14 cellular contexts compared by ENCODE assay signal in the genomic region with DNA sequence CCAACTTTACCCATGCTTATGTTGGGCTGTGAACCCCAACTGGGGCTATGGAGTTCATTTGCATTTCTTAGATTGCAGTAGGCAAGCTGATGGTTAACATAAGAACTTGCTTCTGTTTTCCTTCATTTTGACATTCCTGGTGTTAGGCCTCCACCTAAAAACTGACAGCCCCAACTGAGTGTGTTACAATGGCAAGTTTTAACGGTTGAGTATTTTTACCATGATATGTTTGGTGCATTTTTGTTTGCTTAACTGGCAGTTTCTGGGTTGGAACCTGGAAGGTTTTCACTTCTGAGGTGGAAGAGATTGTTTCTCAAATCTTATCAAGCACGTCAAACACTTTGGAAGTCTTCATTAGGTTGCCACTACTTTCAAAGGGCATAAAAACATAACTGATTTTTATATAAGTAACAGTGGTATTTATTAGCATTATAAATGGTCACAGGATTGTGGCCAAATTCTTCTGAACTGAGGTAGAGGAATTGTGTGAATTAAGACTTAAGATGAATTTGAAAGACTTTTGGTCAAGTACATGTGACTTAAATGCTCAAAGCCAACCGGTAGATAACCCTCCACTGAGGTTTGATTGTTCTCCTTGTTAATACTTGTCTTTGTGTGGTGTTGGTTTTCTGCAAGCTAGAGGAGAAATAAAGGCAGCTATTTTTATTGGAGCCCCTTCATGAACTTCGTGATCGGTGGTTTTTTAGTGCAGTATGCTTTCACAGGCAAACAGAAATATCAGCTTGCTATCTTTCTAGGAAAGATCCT. TPM values are rescaled to one million over a fixed set of nuclear protein-coding genes. Genes with fewer than 3 reads are reported as not detected.
DNase-seq lines count a peak whose midpoint lies in the region; ATAC-seq and TF ChIP-seq lines count a peak whose summit lies in the region.
"Had no signal": no experiment of that assay in that cellular context is flagged by ENCODE, and none has a peak within 500 bp of the region (broad histone marks: within the 10 kb centered on the region; RNA-seq: fewer than 3 reads in every experiment).

No MANE protein-coding gene starts in this region.

- no peak for ATAC-seq in stimulated activated naive CD8-positive, alpha-beta T cell treated with anti-CD3 and anti-CD28 coated beads, Interleukin-15, amount 100 ng/mL, for 72 hours
- ATAC-seq in left lobe of liver = no peak
- ATAC-seq: lower lobe of right lung, pancreas had no signal

- no peak for DNase-seq in activated T-cell treated with anti-CD3 and anti-CD28 coated beads, Interleukin-2, amount 50 U/mL, for 24 hours
- DNase-seq in activated T-cell treated with anti-CD3 and anti-CD28 coated beads for 4 hours (no peak), RKO (ENCODE audit: low spot score) (peak; percentile 37), left lobe of liver (ENCODE audit: low spot score) (no peak), MCF 10A (ENCODE audit: unreplicated experiment) (no peak), SW 1271 (lab: John Stamatoyannopoulos, UW) (no peak)
- DNase-seq in stimulated activated naive CD8-positive, alpha-beta T cell treated with anti-CD3 and anti-CD28 coated beads, Interleukin-15, amount 100 ng/mL, for 72 hours = no peak
- DNase-seq: activated CD8-positive, alpha-beta memory T cell treated with anti-CD3 and anti-CD28 coated beads for 24 hours; GF-D8; lower lobe of right lung; NCI-H526; pancreas; stimulated activated CD4-positive, alpha-beta T cell treated with anti-CD3 and anti-CD28 coated beads, Interleukin-4, amount 100 ng/mL, for 1 hour had no signal

- peak overlapping the region; percentile 93 for H3K4me3 Mint-ChIP-seq in activated T-cell treated with anti-CD3 and anti-CD28 coated beads, Interleukin-2, amount 50 U/mL, for 24 hours
- peak overlapping the region; percentile 75 to 81 for H3K4me3 Mint-ChIP-seq in stimulated activated naive CD8-positive, alpha-beta T cell treated with anti-CD3 and anti-CD28 coated beads, Interleukin-15, amount 100 ng/mL, for 72 hours
- no peak overlapping the region for H3K4me3 Mint-ChIP-seq in MCF 10A (ENCODE audit: unreplicated experiment)

- CTCF ChIA-PET in MCF 10A (lab: Yijun Ruan, JAX) = interaction anchor here (0.7 to 0.9 kb wide), 3 partner anchors 11 to 666 kb away, joined by 3 to 4 read pairs (median 3); no protein-coding TSS in a partner anchor

- H3K36me3 ChIP-seq in endocrine pancreas (ENCODE audit: control insufficient read depth, insufficient read depth, low read length) = no peaks in the 10 kb centered on the region
- H3K36me3 ChIP-seq: pancreas had no signal

- H3K9me3 ChIP-seq in endocrine pancreas (ENCODE audit: control insufficient read depth, low read length) = no peaks in the 10 kb centered on the region
- H3K9me3 ChIP-seq: lower lobe of right lung, pancreas had no signal

- H3K27me3 Mint-ChIP-seq in activated T-cell treated with anti-CD3 and anti-CD28 coated beads, Interleukin-2, amount 50 U/mL, for 24 hours = peaks cover 50% of the 10 kb centered on the region
- H3K27me3 Mint-ChIP-seq in stimulated activated naive CD8-positive, alpha-beta T cell treated with anti-CD3 and anti-CD28 coated beads, Interleukin-15, amount 100 ng/mL, for 72 hours = peaks cover 50% of the 10 kb centered on the region
- H3K27me3 Mint-ChIP-seq in MCF 10A (ENCODE audit: insufficient read depth, unreplicated experiment) = peaks cover 11% of the 10 kb centered on the region

- H3K27me3 ChIP-seq in endocrine pancreas (ENCODE audit: control insufficient read depth, insufficient read depth, low read length) = no peaks in the 10 kb centered on the region

- peaks cover 33% of the 10 kb centered on the region for H3K4me1 ChIP-seq in endocrine pancreas (ENCODE audit: control insufficient read depth, insufficient read depth, low read length)

- intact Hi-C loops in MCF 10A (cut with micrococcal nuclease) = loop anchor here (10.0 kb wide), 2 partner anchors 261 to 391 kb away; partner anchors contain the start of gene PIP4K2A

- peak overlapping the region; percentile 78 for H3K4me3 ChIP-seq in endocrine pancreas (ENCODE audit: control insufficient read depth, insufficient read depth, low read length)

- H3K4me1 Mint-ChIP-seq in activated T-cell treated with anti-CD3 and anti-CD28 coated beads, Interleukin-2, amount 50 U/mL, for 24 hours (ENCODE audit: low read depth) = peaks cover 51% of the 10 kb centered on the region
- H3K4me1 Mint-ChIP-seq in stimulated activated naive CD8-positive, alpha-beta T cell treated with anti-CD3 and anti-CD28 coated beads, Interleukin-15, amount 100 ng/mL, for 72 hours = peaks cover 44% of the 10 kb centered on the region
- peaks cover 35% of the 10 kb centered on the region for H3K4me1 Mint-ChIP-seq in MCF 10A (ENCODE audit: insufficient read depth, unreplicated experiment)

- no peak overlapping the region for H3K9ac ChIP-seq in endocrine pancreas (ENCODE audit: control insufficient read depth, insufficient read depth, low read length)

- peak overlapping the region; percentile 91 for H3K27ac Mint-ChIP-seq in activated T-cell treated with anti-CD3 and anti-CD28 coated beads, Interleukin-2, amount 50 U/mL, for 24 hours
- no peak overlapping the region for H3K27ac Mint-ChIP-seq in stimulated activated naive CD8-positive, alpha-beta T cell treated with anti-CD3 and anti-CD28 coated beads, Interleukin-15, amount 100 ng/mL, for 72 hours
- H3K27ac Mint-ChIP-seq in MCF 10A (ENCODE audit: low read depth, unreplicated experiment) = no peak overlapping the region

- BruUV-seq in MCF 10A (replicated peaks; lab: Mats Ljungman, UMichigan) = no TSS peak

- POLR2A ChIA-PET in MCF 10A (lab: Yijun Ruan, JAX) = interaction anchor here (0.5 to 7.3 kb wide), 8 partner anchors 10 to 828 kb away, joined by 3 to 47 read pairs (median 4); partner anchors contain the start of gene DNAJC1

- no peak for TF ChIP-seq CTCF in MCF 10A (IDR thresholded peaks at IDR 0.05; ENCODE audit: unreplicated experiment)

- H3K36me3 Mint-ChIP-seq in activated T-cell treated with anti-CD3 and anti-CD28 coated beads, Interleukin-2, amount 50 U/mL, for 24 hours (ENCODE audit: low read depth) = peaks cover 48% of the 10 kb centered on the region
- H3K36me3 Mint-ChIP-seq in MCF 10A (ENCODE audit: insufficient read depth, unreplicated experiment) = peaks cover 25% of the 10 kb centered on the region

- no peaks in the 10 kb centered on the region for H3K9me3 Mint-ChIP-seq in activated T-cell treated with anti-CD3 and anti-CD28 coated beads, Interleukin-2, amount 50 U/mL, for 24 hours
- H3K9me3 Mint-ChIP-seq in stimulated activated naive CD8-positive, alpha-beta T cell treated with anti-CD3 and anti-CD28 coated beads, Interleukin-15, amount 100 ng/mL, for 72 hours = no peaks in the 10 kb centered on the region
- no peaks in the 10 kb centered on the region for H3K9me3 Mint-ChIP-seq in MCF 10A (ENCODE audit: unreplicated experiment)

RNA-seq across cellular contexts. Expression of gene BMI1, which starts 2.8 kb away (rescaled TPM):
- 25.4 TPM for total RNA-seq in left lobe of liver
- total RNA-seq in MCF 10A (2022) = 78.0 and 80.1 TPM in 2 replicates

RNA-seq across cellular contexts. Expression of gene COMMD3, which starts 7.5 kb away (rescaled TPM):
- 30.1 TPM for total RNA-seq in left lobe of liver
- 69.4 and 73.4 TPM in 2 replicates for total RNA-seq in MCF 10A (2022)

RNA-seq across cellular contexts. Expression of gene SPAG6, which starts 21.6 kb away (rescaled TPM):
- not detected for total RNA-seq in left lobe of liver
- not detected in 2 replicates for total RNA-seq in MCF 10A (2022)
